ENCODE assay signal across 8 cellular contexts in the genomic region with DNA sequence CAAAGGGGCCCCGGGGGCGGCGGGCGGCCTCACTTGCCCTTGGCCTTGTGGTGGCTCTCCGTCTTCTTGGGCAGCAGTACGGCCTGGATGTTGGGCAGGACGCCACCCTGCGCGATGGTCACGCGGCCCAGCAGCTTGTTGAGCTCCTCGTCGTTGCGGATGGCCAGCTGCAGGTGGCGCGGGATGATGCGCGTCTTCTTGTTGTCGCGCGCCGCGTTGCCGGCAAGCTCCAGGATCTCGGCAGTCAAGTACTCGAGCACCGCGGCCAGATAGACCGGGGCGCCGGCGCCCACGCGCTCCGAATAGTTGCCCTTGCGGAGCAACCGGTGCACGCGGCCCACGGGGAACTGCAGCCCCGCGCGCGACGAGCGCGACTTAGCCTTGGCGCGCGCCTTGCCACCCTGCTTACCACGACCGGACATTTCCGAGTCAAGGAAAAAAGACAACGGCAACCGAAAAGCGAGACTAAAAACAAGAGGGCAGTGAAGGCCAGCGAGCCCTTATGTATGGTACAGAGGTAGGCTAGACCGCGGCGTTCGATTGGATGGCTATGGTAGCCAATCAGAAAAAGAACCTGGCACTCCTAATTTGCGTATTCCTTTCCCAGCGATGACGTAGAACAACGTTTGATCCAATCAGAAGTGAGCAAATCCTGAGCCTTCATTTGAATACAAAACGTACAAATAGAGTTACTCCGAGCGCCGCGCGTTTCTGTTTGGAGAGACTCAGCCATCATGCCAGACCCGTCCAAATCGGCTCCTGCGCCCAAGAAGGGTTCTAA. TPM values are rescaled to one million over a fixed set of nuclear protein-coding genes. Genes with fewer than 3 reads are reported as not detected.
DNase-seq lines count a peak whose midpoint lies in the region; ATAC-seq and TF ChIP-seq lines count a peak whose summit lies in the region.

No MANE protein-coding gene starts in this region.

- H3K4me3 ChIP-seq in foreskin fibroblast (ENCODE audit: low read depth in 1 of 2, low read length in 2 of 2) (peak overlapping the region; percentile 75), neural progenitor cell (peak overlapping the region; percentile 78), stomach smooth muscle (ENCODE audit: low read length in 2 of 2) (peak overlapping the region; percentile 70 to 74)

- no peaks in the 10 kb centered on the region for H3K9me3 ChIP-seq in neural progenitor cell (ENCODE audit: low read depth)
- no peaks in the 10 kb centered on the region for H3K9me3 ChIP-seq in stomach smooth muscle (ENCODE audit: control insufficient read depth in 2 of 2, low read length in 2 of 2)

- TF ChIP-seq CTCF in RWPE1 (conservative IDR thresholded peaks at IDR 0.05; ENCODE audit: low read depth), result peak; percentile 58
- TF ChIP-seq CTCF in foreskin fibroblast (IDR thresholded peaks at IDR 0.05; ENCODE audit: low read depth, low read length), result peak; percentile 8
- TF ChIP-seq CTCF in neural progenitor cell (IDR thresholded peaks at IDR 0.05), result peak; percentile 45

- H3K27me3 Mint-ChIP-seq in neural progenitor cell (ENCODE audit: insufficient read depth, low read depth), result peaks cover 18% of the 10 kb centered on the region

- H3K9ac ChIP-seq in neural progenitor cell (peak overlapping the region; percentile 14), stomach smooth muscle (ENCODE audit: low read length in 2 of 2) (peak overlapping the region; percentile 38 to 60)

- H3K79me2 ChIP-seq in neural progenitor cell (ENCODE audit: low read depth), result peaks cover 21% of the 10 kb centered on the region

- peaks cover 36% of the 10 kb centered on the region for H3K4me1 Mint-ChIP-seq in neural progenitor cell

- POLR2A ChIA-PET in RWPE1 (lab: Yijun Ruan, JAX; ENCODE audit: low non-redundant PET), result interaction anchor here (0.5 to 2.2 kb wide), 5 partner anchors 29 to 320 kb away, joined by 3 to 6 read pairs (median 4); a partner anchor contains a TSS

- H3K9me3 Mint-ChIP-seq in neural progenitor cell, result peaks cover 1% of the 10 kb centered on the region

- H3K36me3 ChIP-seq in neural progenitor cell, result no peaks in the 10 kb centered on the region
- no peaks in the 10 kb centered on the region for H3K36me3 ChIP-seq in stomach smooth muscle (ENCODE audit: control insufficient read depth in 2 of 2, insufficient read depth in 2 of 2, low read length in 2 of 2)

- peaks cover 14% of the 10 kb centered on the region for H4K20me1 ChIP-seq in neural progenitor cell (ENCODE audit: low read depth)

- CTCF ChIA-PET in RWPE1 (lab: Yijun Ruan, JAX), result interaction anchor here (0.6 to 0.7 kb wide), 2 partner anchors 13 to 32 kb away, joined by 3 to 4 read pairs; no protein-coding TSS in a partner anchor

- H3K36me3 Mint-ChIP-seq in neural progenitor cell, result peaks cover 8% of the 10 kb centered on the region

- H3K27me3 ChIP-seq in neural progenitor cell (peaks cover 39% of the 10 kb centered on the region), stomach smooth muscle (ENCODE audit: control insufficient read depth in 1 of 2, insufficient read depth in 2 of 2, low read length in 2 of 2) (peaks cover 18 to 46% of the 10 kb centered on the region in 2 donors)

- peak; percentile 88 for ATAC-seq in GM21717 (IDR thresholded peaks at IDR 0.05; ENCODE audit: unreplicated experiment)

- H3K27ac ChIP-seq in RWPE1 (peak overlapping the region; percentile 96), neural progenitor cell (peak overlapping the region; percentile 74), stomach smooth muscle (ENCODE audit: low read length) (peak overlapping the region; percentile 41)

- H3F3A ChIP-seq in neural progenitor cell (ENCODE audit: low read depth), result peaks cover 39% of the 10 kb centered on the region

- H3K4me1 ChIP-seq in neural progenitor cell, result peaks cover 16% of the 10 kb centered on the region
- peaks cover 15% of the 10 kb centered on the region for H3K4me1 ChIP-seq in stomach smooth muscle (ENCODE audit: control insufficient read depth, insufficient read depth, low read length)

- no peak for TF ChIP-seq RAD21 in Ishikawa (IDR thresholded peaks at IDR 0.05; ENCODE audit: low read depth)

- peak overlapping the region; percentile 96 for H3K4me2 ChIP-seq in neural progenitor cell

- peak overlapping the region; percentile 98 for H3K4me3 Mint-ChIP-seq in neural progenitor cell

- peak overlapping the region; percentile 98 for H3K27ac Mint-ChIP-seq in neural progenitor cell

- H2AFZ ChIP-seq in neural progenitor cell (replicated peaks), result peak overlapping the region; percentile 48

- DNase-seq in DMS79 (lab: John Stamatoyannopoulos, UW), result peak; percentile 98
- peak; percentile 99 for DNase-seq in RWPE1 (ENCODE audit: low spot score)
- peak; percentile 65 for DNase-seq in activated gamma-delta T cell (lab: John Stamatoyannopoulos, UW)
- peak; percentile 96 to 98 for DNase-seq in foreskin fibroblast
- peak; percentile 98 for DNase-seq in neural progenitor cell (ENCODE audit: low spot score)

- no peak for TF ChIP-seq EP300 in Ishikawa (IDR thresholded peaks at IDR 0.05; ENCODE audit: borderline replicate concordance)

TF ChIP-seq in Ishikawa, 13 proteins besides CTCF, POLR2A, EP300 and RAD21:
- TF ChIP-seq ZBTB7A (IDR thresholded peaks at IDR 0.05; ENCODE audit: low read depth) (no peak), FOXM1 (IDR thresholded peaks at IDR 0.05; ENCODE audit: borderline replicate concordance, low read depth) (no peak), NFIC (IDR thresholded peaks at IDR 0.05) (no peak), TCF12 (IDR thresholded peaks at IDR 0.05; ENCODE audit: low read depth) (peak; percentile 17; the same call in 1 of the 2 replicates), YY1 (IDR thresholded peaks at IDR 0.05; ENCODE audit: low read depth) (0 out of 2 replicates have a peak, but pooled peaks have one; percentile 20), TEAD4 (IDR thresholded peaks at IDR 0.05) (no peak), EGR1 (IDR thresholded peaks at IDR 0.05) (no peak), CREB1 (IDR thresholded peaks at IDR 0.05; ENCODE audit: low read depth) (peak; percentile 56), CEBPB (IDR thresholded peaks at IDR 0.05) (no peak), TAF1 (IDR thresholded peaks at IDR 0.05; ENCODE audit: low read depth) (peak; percentile 64)
- TF ChIP-seq, protein P1, sequence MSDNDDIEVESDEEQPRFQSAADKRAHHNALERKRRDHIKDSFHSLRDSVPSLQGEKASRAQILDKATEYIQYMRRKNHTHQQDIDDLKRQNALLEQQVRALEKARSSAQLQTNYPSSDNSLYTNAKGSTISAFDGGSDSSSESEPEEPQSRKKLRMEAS (IDR thresholded peaks at IDR 0.05), result peak; percentile 62
- TF ChIP-seq, protein P2, sequence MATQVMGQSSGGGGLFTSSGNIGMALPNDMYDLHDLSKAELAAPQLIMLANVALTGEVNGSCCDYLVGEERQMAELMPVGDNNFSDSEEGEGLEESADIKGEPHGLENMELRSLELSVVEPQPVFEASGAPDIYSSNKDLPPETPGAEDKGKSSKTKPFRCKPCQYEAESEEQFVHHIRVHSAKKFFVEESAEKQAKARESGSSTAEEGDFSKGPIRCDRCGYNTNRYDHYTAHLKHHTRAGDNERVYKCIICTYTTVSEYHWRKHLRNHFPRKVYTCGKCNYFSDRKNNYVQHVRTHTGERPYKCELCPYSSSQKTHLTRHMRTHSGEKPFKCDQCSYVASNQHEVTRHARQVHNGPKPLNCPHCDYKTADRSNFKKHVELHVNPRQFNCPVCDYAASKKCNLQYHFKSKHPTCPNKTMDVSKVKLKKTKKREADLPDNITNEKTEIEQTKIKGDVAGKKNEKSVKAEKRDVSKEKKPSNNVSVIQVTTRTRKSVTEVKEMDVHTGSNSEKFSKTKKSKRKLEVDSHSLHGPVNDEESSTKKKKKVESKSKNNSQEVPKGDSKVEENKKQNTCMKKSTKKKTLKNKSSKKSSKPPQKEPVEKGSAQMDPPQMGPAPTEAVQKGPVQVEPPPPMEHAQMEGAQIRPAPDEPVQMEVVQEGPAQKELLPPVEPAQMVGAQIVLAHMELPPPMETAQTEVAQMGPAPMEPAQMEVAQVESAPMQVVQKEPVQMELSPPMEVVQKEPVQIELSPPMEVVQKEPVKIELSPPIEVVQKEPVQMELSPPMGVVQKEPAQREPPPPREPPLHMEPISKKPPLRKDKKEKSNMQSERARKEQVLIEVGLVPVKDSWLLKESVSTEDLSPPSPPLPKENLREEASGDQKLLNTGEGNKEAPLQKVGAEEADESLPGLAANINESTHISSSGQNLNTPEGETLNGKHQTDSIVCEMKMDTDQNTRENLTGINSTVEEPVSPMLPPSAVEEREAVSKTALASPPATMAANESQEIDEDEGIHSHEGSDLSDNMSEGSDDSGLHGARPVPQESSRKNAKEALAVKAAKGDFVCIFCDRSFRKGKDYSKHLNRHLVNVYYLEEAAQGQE (IDR thresholded peaks at IDR 0.05; ENCODE audit: low read depth), result no peak
- TF ChIP-seq, protein P3, sequence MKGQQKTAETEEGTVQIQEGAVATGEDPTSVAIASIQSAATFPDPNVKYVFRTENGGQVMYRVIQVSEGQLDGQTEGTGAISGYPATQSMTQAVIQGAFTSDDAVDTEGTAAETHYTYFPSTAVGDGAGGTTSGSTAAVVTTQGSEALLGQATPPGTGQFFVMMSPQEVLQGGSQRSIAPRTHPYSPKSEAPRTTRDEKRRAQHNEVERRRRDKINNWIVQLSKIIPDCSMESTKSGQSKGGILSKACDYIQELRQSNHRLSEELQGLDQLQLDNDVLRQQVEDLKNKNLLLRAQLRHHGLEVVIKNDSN (IDR thresholded peaks at IDR 0.05), result peak; percentile 71

RNA-seq across cellular contexts. Expression of a gene that starts 29.6 kb away (rescaled TPM):
- 16.1 and 32.3 TPM in 2 replicates for total RNA-seq in neural progenitor cell (ENCODE audit: low replicate concordance)

RNA-seq across cellular contexts. Expression of a gene that starts 40.9 kb away (rescaled TPM):
- 2.9 and 5.0 TPM in 2 replicates for total RNA-seq in neural progenitor cell (ENCODE audit: low replicate concordance)

RNA-seq across cellular contexts. Expression of a gene that starts 51.0 kb away (rescaled TPM):
- 13.7 and 24.9 TPM in 2 replicates for total RNA-seq in neural progenitor cell (ENCODE audit: low replicate concordance)

Comparison
In these comparisons a context has a peak if more than half of its experiments do, and no peak if none do; other contexts are left out.
1. Peak in every context shown above with its lines: DNase-seq, ATAC-seq, H3K4me3 ChIP-seq and H3K27ac ChIP-seq.
2. H3K27ac ChIP-seq: peak in every context shown above with its lines; median percentile 96 in RWPE1; 74 in neural progenitor cell; 41 in stomach smooth muscle.
3. CTCF ChIP-seq: peak in every context shown above with its lines; median percentile 58 in RWPE1; 45 in neural progenitor cell; 8 in foreskin fibroblast.